8 cellular contexts compared by ENCODE assay signal in genomic region chr9:93133641-93134017, GRCh38. TPM values are rescaled to one million over a fixed set of nuclear protein-coding genes. Genes with fewer than 3 reads are reported as not detected.
DNase-seq lines count a peak whose midpoint lies in the region; ATAC-seq and TF ChIP-seq lines count a peak whose summit lies in the region.

No MANE protein-coding gene starts in this region.

- CTCF ChIA-PET in mammary epithelial cell (lab: Charles Lee; ENCODE audit: low non-redundant PET) = interaction anchor here (0.7 to 1.0 kb wide), 2 partner anchors 9 to 19 kb away, joined by 3 to 4 read pairs; no protein-coding TSS in a partner anchor

- no TSS peak for BruUV-seq in mammary epithelial cell (replicated peaks; lab: Mats Ljungman, UMichigan)

- peaks cover 48% of the 10 kb centered on the region for H3K79me2 ChIP-seq in mammary epithelial cell (ENCODE audit: insufficient read depth, low read length)

- TF ChIP-seq EP300 in Ishikawa (IDR thresholded peaks at IDR 0.05; ENCODE audit: borderline replicate concordance) = no peak

- H2AFZ ChIP-seq in mammary epithelial cell (ENCODE audit: low read depth, low read length) = peak overlapping the region; percentile 89

- ATAC-seq in GM21619 (IDR thresholded peaks at IDR 0.05; ENCODE audit: unreplicated experiment) = peak; percentile 32

- H3K4me3 ChIP-seq in mammary epithelial cell (replicated peaks in 1 of 3; ENCODE audit: insufficient read depth in 1 of 3, low read depth in 2 of 3, low read length in 3 of 3) (peak overlapping the region; percentile 85 to 87 (median 86)), skin epidermis (peak overlapping the region; percentile 65 to 93 (median 78))

- TF ChIP-seq RAD21 in Ishikawa (IDR thresholded peaks at IDR 0.05; ENCODE audit: low read depth) = no peak

- H3K4me1 ChIP-seq in mammary epithelial cell (ENCODE audit: insufficient read depth, low read length) = peaks cover 34% of the 10 kb centered on the region

- intact Hi-C loops in mammary epithelial cell (cut with micrococcal nuclease) = loop anchor here (2.0 to 5.0 kb wide), 2 partner anchors 36 to 319 kb away; partner anchors contain the start of genes CARD19 and FAM120AOS

- in situ Hi-C loops in mammary epithelial cell (cut with MboI; ENCODE audit: low sequenced_read_pairs in 2 of 2) = no loop called here

- peak overlapping the region; percentile 91 for H3K4me2 ChIP-seq in mammary epithelial cell (ENCODE audit: insufficient read depth, low read depth, low read length)

- no peaks in the 10 kb centered on the region for H3K36me3 ChIP-seq in mammary epithelial cell (ENCODE audit: insufficient read depth, low read length)

- H3K27me3 ChIP-seq in mammary epithelial cell (ENCODE audit: insufficient read depth, low read length) = no peaks in the 10 kb centered on the region

- DNase-seq in Daoy (ENCODE audit: low read depth) = peak; percentile 75
- peak; percentile 54 for DNase-seq in T-helper 9 cell
- peak; percentile 62 for DNase-seq in mammary epithelial cell
- DNase-seq in inferior parietal cortex (ENCODE audit: extremely low spot score) = peak; percentile 47
- DNase-seq in NCI-H128 (lab: John Stamatoyannopoulos, UW; ENCODE audit: unreplicated experiment) = no peak

- no peaks in the 10 kb centered on the region for H4K20me1 ChIP-seq in mammary epithelial cell (ENCODE audit: insufficient read depth, low read length)

- TF ChIP-seq CTCF in mammary epithelial cell (conservative IDR thresholded peaks at IDR 0.05 in 1 of 2, IDR thresholded peaks at IDR 0.05 in 1 of 2; ENCODE audit: extremely low read depth in 1 of 2, insufficient read depth in 1 of 2, low read depth in 1 of 2, low read length in 2 of 2) = no peak

- dilution Hi-C loops in mammary epithelial cell (cut with HindIII; ENCODE audit: low sequenced_read_pairs) = no loop called here

- peak overlapping the region; percentile 85 for H3K27ac ChIP-seq in mammary epithelial cell (ENCODE audit: insufficient read depth, low read depth, low read length)
- H3K27ac ChIP-seq in skin epidermis = peak overlapping the region; percentile 65 to 97 (median 92)

- H3K9me3 ChIP-seq in mammary epithelial cell (replicated peaks; ENCODE audit: insufficient read depth, low read length) = no peaks in the 10 kb centered on the region

- no CpG with 5 or more reads among the region's 37 CpGs for WGBS in mammary epithelial cell (ENCODE audit: low coverage, missing lambda C conversion rate)

- H3K9ac ChIP-seq in mammary epithelial cell (ENCODE audit: insufficient read depth, low read length) = peak overlapping the region; percentile 88

TF ChIP-seq in Ishikawa, 13 proteins besides CTCF, POLR2A, EP300 and RAD21:
- TF ChIP-seq ZBTB7A (IDR thresholded peaks at IDR 0.05; ENCODE audit: low read depth) = 0 out of 2 replicates have a peak, but pooled peaks have one; percentile 55
- no peak for TF ChIP-seq NFIC (IDR thresholded peaks at IDR 0.05)
- 0 out of 2 replicates have a peak, but pooled peaks have one; percentile 23 for TF ChIP-seq EGR1 (IDR thresholded peaks at IDR 0.05)
- TF ChIP-seq CEBPB (IDR thresholded peaks at IDR 0.05) = no peak
- TF ChIP-seq FOXM1 (IDR thresholded peaks at IDR 0.05; ENCODE audit: borderline replicate concordance, low read depth) = no peak

RNA-seq across cellular contexts. Expression of gene NINJ1, which starts 0.4 kb away (rescaled TPM):
- 18.2 and 19.9 TPM in 2 replicates for total RNA-seq in Daoy (2014; rRNA removed; shearing (Covaris generic))
- 10 to 100 TPM; 50.2 to 92.2 TPM for total RNA-seq in mammary epithelial cell
- 48.5 TPM for polyA plus RNA-seq in mammary epithelial cell
- 69.2 TPM for polyA minus RNA-seq in mammary epithelial cell

RNA-seq across cellular contexts. Expression of gene CARD19, which starts 37.6 kb away (rescaled TPM):
- total RNA-seq in Daoy (2014; rRNA removed; shearing (Covaris generic)) = 36.1 and 64.4 TPM in 2 replicates
- total RNA-seq in mammary epithelial cell = 10 to 100 TPM; 56.1 to 68.8 TPM
- polyA plus RNA-seq in mammary epithelial cell = 77.6 TPM
- polyA minus RNA-seq in mammary epithelial cell = 10.8 TPM

RNA-seq across cellular contexts. Expression of gene WNK2, which starts 50.3 kb away (rescaled TPM):
- total RNA-seq in Daoy (2014; rRNA removed; shearing (Covaris generic)) = 1.4 and 2.8 TPM in 2 replicates
- 10 to 100 TPM in 1 of 2 donors, under 1 TPM in 1; 0.49 to 12.8 TPM for total RNA-seq in mammary epithelial cell
- polyA plus RNA-seq in mammary epithelial cell = 0.01 TPM
- not detected for polyA minus RNA-seq in mammary epithelial cell
